Comparison of ENCODE assay signal across 1 cellular context in genomic region chr11:33941637-33942160, GRCh38.
A peak's percentile ranks its signal among the peaks of the same experiment; 100 is the strongest.
TF ChIP-seq lines count a peak whose summit lies in the region.

No MANE protein-coding gene starts in this region.

TF ChIP-seq in K562, 482 proteins besides CTCF, POLR2A, EP300 and RAD21 (continued from another document and continues in another):
- TF ChIP-seq, protein P1, sequence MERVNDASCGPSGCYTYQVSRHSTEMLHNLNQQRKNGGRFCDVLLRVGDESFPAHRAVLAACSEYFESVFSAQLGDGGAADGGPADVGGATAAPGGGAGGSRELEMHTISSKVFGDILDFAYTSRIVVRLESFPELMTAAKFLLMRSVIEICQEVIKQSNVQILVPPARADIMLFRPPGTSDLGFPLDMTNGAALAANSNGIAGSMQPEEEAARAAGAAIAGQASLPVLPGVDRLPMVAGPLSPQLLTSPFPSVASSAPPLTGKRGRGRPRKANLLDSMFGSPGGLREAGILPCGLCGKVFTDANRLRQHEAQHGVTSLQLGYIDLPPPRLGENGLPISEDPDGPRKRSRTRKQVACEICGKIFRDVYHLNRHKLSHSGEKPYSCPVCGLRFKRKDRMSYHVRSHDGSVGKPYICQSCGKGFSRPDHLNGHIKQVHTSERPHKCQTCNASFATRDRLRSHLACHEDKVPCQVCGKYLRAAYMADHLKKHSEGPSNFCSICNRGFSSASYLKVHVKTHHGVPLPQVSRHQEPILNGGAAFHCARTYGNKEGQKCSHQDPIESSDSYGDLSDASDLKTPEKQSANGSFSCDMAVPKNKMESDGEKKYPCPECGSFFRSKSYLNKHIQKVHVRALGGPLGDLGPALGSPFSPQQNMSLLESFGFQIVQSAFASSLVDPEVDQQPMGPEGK (CRISPR knock-in tag; IDR thresholded peaks at IDR 0.05; ENCODE audit: borderline replicate concordance) = no peak
- TF ChIP-seq ELF4 (CRISPR knock-in tag; IDR thresholded peaks at IDR 0.05) (0 out of 2 replicates have a peak, but pooled peaks have one; percentile 6), RBFOX2 (IDR thresholded peaks at IDR 0.05; ENCODE audit: low read depth, low read length) (peak; percentile 54), SRSF3 (IDR thresholded peaks at IDR 0.05; ENCODE audit: insufficient read depth, low read length) (no peak), FOXA1 (IDR thresholded peaks at IDR 0.05; ENCODE audit: borderline replicate concordance) (no peak), KLF13 (tag; IDR thresholded peaks at IDR 0.05; ENCODE audit: borderline replicate concordance, low read depth) (0 out of 2 replicates have a peak, but pooled peaks have one; percentile 43), ZNF589 (CRISPR knock-in tag; IDR thresholded peaks at IDR 0.05; ENCODE audit: low read depth) (peak; percentile 95), ZZZ3 (IDR thresholded peaks at IDR 0.05) (no peak), MYBL2 (IDR thresholded peaks at IDR 0.05; ENCODE audit: low read depth) (no peak), MYBL2 (CRISPR knock-in tag; IDR thresholded peaks at IDR 0.05; ENCODE audit: borderline replicate concordance) (no peak), MEF2D (tag; conservative IDR thresholded peaks at IDR 0.05; ENCODE audit: low read depth) (peak; percentile 67), ZNF583 (CRISPR knock-in tag; IDR thresholded peaks at IDR 0.05) (peak; percentile 83), SP2 (IDR thresholded peaks at IDR 0.05; ENCODE audit: extremely low read depth, low read depth, low read length, poor library complexity, severe bottlenecking) (no peak), HNRNPLL (IDR thresholded peaks at IDR 0.05; ENCODE audit: low read depth, low read length, poor library complexity, severe bottlenecking) (no peak), NFATC3 (IDR thresholded peaks at IDR 0.05) (no peak), ZNF507 (tag; conservative IDR thresholded peaks at IDR 0.05) (no peak), FIP1L1 (IDR thresholded peaks at IDR 0.05; ENCODE audit: low read depth, low read length, poor library complexity, severe bottlenecking) (no peak), CC2D1A (IDR thresholded peaks at IDR 0.05) (no peak), EHMT2 (IDR thresholded peaks at IDR 0.05) (peak; percentile 13; the same call in 1 of the 2 replicates), ELK3 (CRISPR knock-in tag; IDR thresholded peaks at IDR 0.05) (no peak), ZNF780A (CRISPR knock-in tag; IDR thresholded peaks at IDR 0.05) (no peak), PHB (CRISPR knock-in tag; IDR thresholded peaks at IDR 0.05) (no peak), ESRRB (CRISPR knock-in tag; IDR thresholded peaks at IDR 0.05; ENCODE audit: borderline replicate concordance) (no peak), XRCC3 (IDR thresholded peaks at IDR 0.05) (no peak), ZNF384 (IDR thresholded peaks at IDR 0.05; ENCODE audit: low read depth, low read length) (no peak), NCOA4 (IDR thresholded peaks at IDR 0.05; ENCODE audit: partially characterized antibody) (no peak), DACH1 (IDR thresholded peaks at IDR 0.05; ENCODE audit: partially characterized antibody) (peak; percentile 66), PREB (CRISPR knock-in tag; IDR thresholded peaks at IDR 0.05) (no peak), ATF7 (IDR thresholded peaks at IDR 0.05) (peak; percentile 76), ELF1 (tag; IDR thresholded peaks at IDR 0.05) (peak; percentile 27; the same call in 1 of the 2 replicates), ARID2 (IDR thresholded peaks at IDR 0.05) (no peak), MAFK (IDR thresholded peaks at IDR 0.05; ENCODE audit: low read length) (peak; percentile 55), MTA2 (IDR thresholded peaks at IDR 0.05; ENCODE audit: low read depth) (no peak), CBX1 (IDR thresholded peaks at IDR 0.05; ENCODE audit: low read depth) (no peak), ZEB2 (IDR thresholded peaks at IDR 0.05) (no peak), BRCA1 (IDR thresholded peaks at IDR 0.05) (no peak), BRCA1 (CRISPR knock-in tag; IDR thresholded peaks at IDR 0.05) (no peak), FOS (IDR thresholded peaks at IDR 0.05; ENCODE audit: extremely low read depth, insufficient read length) (no peak), ETV5 (CRISPR knock-in tag; IDR thresholded peaks at IDR 0.05; ENCODE audit: low read depth) (peak; percentile 97), ZNF561 (CRISPR knock-in tag; conservative IDR thresholded peaks at IDR 0.05) (no peak), TCFL5 (CRISPR knock-in tag; conservative IDR thresholded peaks at IDR 0.05) (no peak), ZNF395 (CRISPR knock-in tag; IDR thresholded peaks at IDR 0.05) (peak; percentile 94; the same call in 1 of the 2 replicates), PCBP1 (IDR thresholded peaks at IDR 0.05; ENCODE audit: low read depth, low read length, poor library complexity, severe bottlenecking) (no peak), JUND (IDR thresholded peaks at IDR 0.05; ENCODE audit: borderline replicate concordance, low read depth, low read length) (peak; percentile 78), JUND (tag; IDR thresholded peaks at IDR 0.05; ENCODE audit: borderline replicate concordance, low read depth, low read length) (peak; percentile 83; the same call in 2 of the 3 replicates), SP1 (CRISPR knock-in tag; IDR thresholded peaks at IDR 0.05) (no peak), ZNF639 (CRISPR knock-in tag; conservative IDR thresholded peaks at IDR 0.05 in 1 of 2, IDR thresholded peaks at IDR 0.05 in 1 of 2) (peak in 1 of 2 experiments; percentile 91; a peak in 2 of 4 replicates), TRIM28 (IDR thresholded peaks at IDR 0.05) (no peak), CBX5 (IDR thresholded peaks at IDR 0.05; ENCODE audit: borderline replicate concordance, low read depth) (no peak), SIN3A (IDR thresholded peaks at IDR 0.05; ENCODE audit: borderline replicate concordance in 2 of 2, control insufficient read depth in 1 of 2, low read depth in 2 of 2, low read length in 2 of 2) (no peak), ZNF23 (CRISPR knock-in tag; IDR thresholded peaks at IDR 0.05) (no peak), PYGO2 (tag; IDR thresholded peaks at IDR 0.05) (peak; percentile 30; the same call in 1 of the 2 replicates), XRCC4 (IDR thresholded peaks at IDR 0.05; ENCODE audit: extremely low read depth, insufficient read depth, insufficient read length) (no peak), CEBPZ (IDR thresholded peaks at IDR 0.05; ENCODE audit: borderline replicate concordance, low read depth, low read length) (no peak), NONO (IDR thresholded peaks at IDR 0.05; ENCODE audit: low read depth in 2 of 2, low read length in 1 of 2) (no peak), SLC30A9 (CRISPR knock-in tag; IDR thresholded peaks at IDR 0.05) (no peak), SMARCC2 (IDR thresholded peaks at IDR 0.05; ENCODE audit: low read depth) (peak; percentile 72; the same call in 1 of the 2 replicates), SRSF1 (IDR thresholded peaks at IDR 0.05; ENCODE audit: low read depth, low read length) (no peak), FOXA3 (CRISPR knock-in tag; conservative IDR thresholded peaks at IDR 0.05 in 1 of 2, IDR thresholded peaks at IDR 0.05 in 1 of 2) (peak in 1 of 2 experiments; percentile 94; a peak in 2 of 4 replicates), CCNT2 (IDR thresholded peaks at IDR 0.05; ENCODE audit: borderline replicate concordance, extremely low read depth, insufficient read length, low read depth, low read length) (no peak)
- TF ChIP-seq, protein P2, sequence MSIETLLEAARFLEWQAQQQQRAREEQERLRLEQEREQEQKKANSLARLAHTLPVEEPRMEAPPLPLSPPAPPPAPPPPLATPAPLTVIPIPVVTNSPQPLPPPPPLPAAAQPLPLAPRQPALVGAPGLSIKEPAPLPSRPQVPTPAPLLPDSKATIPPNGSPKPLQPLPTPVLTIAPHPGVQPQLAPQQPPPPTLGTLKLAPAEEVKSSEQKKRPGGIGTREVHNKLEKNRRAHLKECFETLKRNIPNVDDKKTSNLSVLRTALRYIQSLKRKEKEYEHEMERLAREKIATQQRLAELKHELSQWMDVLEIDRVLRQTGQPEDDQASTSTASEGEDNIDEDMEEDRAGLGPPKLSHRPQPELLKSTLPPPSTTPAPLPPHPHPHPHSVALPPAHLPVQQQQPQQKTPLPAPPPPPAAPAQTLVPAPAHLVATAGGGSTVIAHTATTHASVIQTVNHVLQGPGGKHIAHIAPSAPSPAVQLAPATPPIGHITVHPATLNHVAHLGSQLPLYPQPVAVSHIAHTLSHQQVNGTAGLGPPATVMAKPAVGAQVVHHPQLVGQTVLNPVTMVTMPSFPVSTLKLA (conservative IDR thresholded peaks at IDR 0.05) = peak; percentile 65 to 72
- TF ChIP-seq, protein P3, sequence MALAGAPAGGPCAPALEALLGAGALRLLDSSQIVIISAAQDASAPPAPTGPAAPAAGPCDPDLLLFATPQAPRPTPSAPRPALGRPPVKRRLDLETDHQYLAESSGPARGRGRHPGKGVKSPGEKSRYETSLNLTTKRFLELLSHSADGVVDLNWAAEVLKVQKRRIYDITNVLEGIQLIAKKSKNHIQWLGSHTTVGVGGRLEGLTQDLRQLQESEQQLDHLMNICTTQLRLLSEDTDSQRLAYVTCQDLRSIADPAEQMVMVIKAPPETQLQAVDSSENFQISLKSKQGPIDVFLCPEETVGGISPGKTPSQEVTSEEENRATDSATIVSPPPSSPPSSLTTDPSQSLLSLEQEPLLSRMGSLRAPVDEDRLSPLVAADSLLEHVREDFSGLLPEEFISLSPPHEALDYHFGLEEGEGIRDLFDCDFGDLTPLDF (CRISPR knock-in tag; IDR thresholded peaks at IDR 0.05) = no peak
